ENCODE assay signal across 28 cellular contexts in genomic region chr20:57320358-57320757, GRCh38. TPM values are rescaled to one million over a fixed set of nuclear protein-coding genes. Genes with fewer than 3 reads are reported as not detected.
"Had no signal": no experiment of that assay in that cellular context is flagged by ENCODE, and none has a peak within 500 bp of the region (broad histone marks: within the 10 kb centered on the region; RNA-seq: fewer than 3 reads in every experiment).

No MANE protein-coding gene starts in this region.

- H3K4me1 Mint-ChIP-seq: naive thymus-derived CD8-positive, alpha-beta T cell had no signal

- H3K4me3 ChIP-seq: gastrocnemius medialis, lower lobe of right lung, ovary, psoas muscle, skin epidermis, spleen, thoracic aorta, tibial nerve, upper lobe of left lung had no signal

- H3K36me3 ChIP-seq: gastrocnemius medialis, lower lobe of right lung, ovary, spleen, thoracic aorta, tibial nerve, upper lobe of left lung had no signal

- H3K27ac Mint-ChIP-seq: dendritic cell treated with granulocyte-macrophage colony-stimulating factor and Interleukin-4, amounts not matched to agents 40 ng/mL and 50 ng/mL, for 4 days; endodermal cell; naive thymus-derived CD8-positive, alpha-beta T cell; nephron progenitor cell; stimulated activated naive B cell treated with anti-CD40 and anti-IgM and Interleukin-4, amounts not matched to agents 10 μg/mL and 1 μg/mL and 100 μg/mL, for 72 hours; stimulated activated naive CD8-positive, alpha-beta T cell treated with anti-CD3 and anti-CD28 coated beads, Interleukin-15, Interleukin-2, amounts not matched to agents 100 ng/mL and 50 ng/mL, for 24 hours had no signal

- H3K4me3 Mint-ChIP-seq: dendritic cell treated with granulocyte-macrophage colony-stimulating factor and Interleukin-4, amounts not matched to agents 40 ng/mL and 50 ng/mL, for 4 days; endodermal cell; naive thymus-derived CD8-positive, alpha-beta T cell; nephron progenitor cell; stimulated activated naive B cell treated with anti-CD40 and anti-IgM and Interleukin-4, amounts not matched to agents 10 μg/mL and 1 μg/mL and 100 μg/mL, for 72 hours; stimulated activated naive CD8-positive, alpha-beta T cell treated with anti-CD3 and anti-CD28 coated beads, Interleukin-15, Interleukin-2, amounts not matched to agents 100 ng/mL and 50 ng/mL, for 24 hours had no signal

- H3K9me3 Mint-ChIP-seq: dendritic cell treated with granulocyte-macrophage colony-stimulating factor and Interleukin-4, amounts not matched to agents 40 ng/mL and 50 ng/mL, for 4 days; endodermal cell; nephron progenitor cell; stimulated activated naive B cell treated with anti-CD40 and anti-IgM and Interleukin-4, amounts not matched to agents 10 μg/mL and 1 μg/mL and 100 μg/mL, for 72 hours; stimulated activated naive CD8-positive, alpha-beta T cell treated with anti-CD3 and anti-CD28 coated beads, Interleukin-15, Interleukin-2, amounts not matched to agents 100 ng/mL and 50 ng/mL, for 24 hours had no signal

- H3K27me3 ChIP-seq: ovary, tibial nerve, upper lobe of left lung had no signal

- H3K4me1 ChIP-seq: gastrocnemius medialis, lower lobe of right lung, psoas muscle, spleen, upper lobe of left lung had no signal

- DNase-seq: effector CD8-positive, alpha-beta T cell; foreskin fibroblast; gastrocnemius medialis; left ventricle myocardium superior; lower lobe of right lung; naive thymus-derived CD8-positive, alpha-beta T cell; nephron progenitor cell; occipital lobe; ovary; posterior cingulate gyrus; psoas muscle; right cardiac atrium; spleen; stimulated activated naive B cell treated with anti-CD40 and anti-IgM and Interleukin-4, amounts not matched to agents 10 μg/mL and 1 μg/mL and 100 μg/mL, for 72 hours; upper lobe of left lung had no signal

- ATAC-seq: esophagus mucosa; gastrocnemius medialis; left ventricle myocardium superior; lower lobe of right lung; naive thymus-derived CD8-positive, alpha-beta T cell; psoas muscle; right cardiac atrium; stimulated activated naive B cell treated with anti-CD40 and anti-IgM and Interleukin-4, amounts not matched to agents 10 μg/mL and 1 μg/mL and 100 μg/mL, for 72 hours had no signal

- H3K36me3 Mint-ChIP-seq: stimulated activated naive B cell treated with anti-CD40 and anti-IgM and Interleukin-4, amounts not matched to agents 10 μg/mL and 1 μg/mL and 100 μg/mL, for 72 hours had no signal

- H3K27ac ChIP-seq: epithelial cell of prostate, gastrocnemius medialis, lower lobe of right lung, ovary, psoas muscle, skin epidermis, spleen, thoracic aorta, tibial nerve, upper lobe of left lung had no signal

- H3K9me3 ChIP-seq: gastrocnemius medialis, lower lobe of right lung, ovary, psoas muscle, spleen, thoracic aorta, tibial nerve, upper lobe of left lung had no signal

RNA-seq across cellular contexts. Expression of gene SPO11, which starts 9.2 kb away (rescaled TPM):
- total RNA-seq: endodermal cell; esophagus mucosa; gastrocnemius medialis; glomerular endothelial cell; left ventricle myocardium superior; lower lobe of right lung; mesenteric fat pad; myocyte; naive thymus-derived CD8-positive, alpha-beta T cell; occipital lobe; ovary; psoas muscle; renal cortical epithelial cell; right cardiac atrium; spleen; thoracic aorta; tibial nerve; upper lobe of left lung had no signal
- polyA plus RNA-seq: keratinocyte; naive thymus-derived CD8-positive, alpha-beta T cell; ovary; psoas muscle; right cardiac atrium; spleen had no signal

RNA-seq across cellular contexts. Expression of gene BMP7, which starts 53.9 kb away (rescaled TPM):
- total RNA-seq: glomerular endothelial cell; myocyte; naive thymus-derived CD8-positive, alpha-beta T cell; psoas muscle had no signal
- polyA plus RNA-seq: naive thymus-derived CD8-positive, alpha-beta T cell had no signal
